In the genomic region with DNA sequence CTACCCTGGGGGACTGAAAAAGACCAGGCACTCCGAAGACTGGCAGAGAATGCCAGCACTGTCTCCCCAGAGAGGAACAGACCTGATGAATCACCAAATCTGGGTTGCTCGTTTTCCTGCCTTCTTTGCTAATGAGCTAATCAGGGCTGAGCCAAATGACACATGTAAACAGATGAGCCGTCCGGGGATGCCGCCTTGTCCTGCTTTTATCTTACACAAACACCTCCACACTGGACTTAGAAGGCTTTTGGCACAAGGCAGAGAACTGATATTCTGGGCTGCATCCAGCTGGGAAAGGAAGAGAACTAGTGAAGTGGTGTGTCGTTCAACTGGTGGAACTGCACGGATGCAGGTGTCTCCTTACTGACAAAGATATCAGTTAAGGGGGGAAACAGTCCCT, we compare ENCODE assay signal across 11 cellular contexts.
A peak's percentile ranks its signal among the peaks of the same experiment; 100 is the strongest.
DNase-seq lines count a peak whose midpoint lies in the region; ATAC-seq, FAIRE-seq and TF ChIP-seq lines count a peak whose summit lies in the region.
"Had no signal": no experiment of that assay in that cellular context is flagged by ENCODE, and none has a peak within 500 bp of the region (broad histone marks: within the 10 kb centered on the region; RNA-seq: fewer than 3 reads in every experiment).

No MANE protein-coding gene starts in this region.

- peak; percentile 22 for DNase-seq in NCI-H2196 (lab: John Stamatoyannopoulos, UW; ENCODE audit: unreplicated experiment)
- no peak for DNase-seq in NCI-H2196 treated with DMSO at 0.1 percent for 48 hours (lab: John Stamatoyannopoulos, UW; ENCODE audit: unreplicated experiment)
- DNase-seq in right cardiac atrium: peak; percentile 42 to 71 (median 47)
- peak; percentile 39 for DNase-seq in urothelium cell line (ENCODE audit: low spot score)
- no peak for DNase-seq in HCEC 1CT
- DNase-seq in NCI-H187 treated with DMSO at 0.1 percent for 48 hours (lab: John Stamatoyannopoulos, UW): no peak
- no peak for DNase-seq in HK-2 (ENCODE audit: unreplicated experiment)
- DNase-seq: spleen had no signal

- no peaks in the 10 kb centered on the region for H3K27me3 ChIP-seq in right cardiac atrium (ENCODE audit: control insufficient read depth, insufficient read depth)
- H3K27me3 ChIP-seq: spleen had no signal

- H3K27ac ChIP-seq in VCaP (peak overlapping the region; percentile 34; the same call in 1 of the 2 replicates), right cardiac atrium (ENCODE audit: low read length) (no peak overlapping the region)

- H3K4me1 ChIP-seq in right cardiac atrium (ENCODE audit: control insufficient read depth, insufficient read depth, low read length): peaks cover 4% of the 10 kb centered on the region

- H3K4me3 ChIP-seq in right cardiac atrium (ENCODE audit: low read length): no peak overlapping the region

- FAIRE-seq in urothelium cell line (lab: Jason Lieb, UNC): no peak
- FAIRE-seq: islet of Langerhans had no signal

- intact Hi-C loops in right cardiac atrium (cut with DNase I): no loop called here

- TF ChIP-seq CTCF in VCaP (conservative IDR thresholded peaks at IDR 0.05): no peak

- ATAC-seq in right cardiac atrium: peak; percentile 77 to 96

- 7% methylated on average over 7 of the region's 7 CpGs for WGBS in right cardiac atrium

- no peaks in the 10 kb centered on the region for H3K9me3 ChIP-seq in right cardiac atrium (ENCODE audit: control insufficient read depth, low read length)
- H3K9me3 ChIP-seq: HAP-1 had no signal

Comparison
In these comparisons a context has a peak if more than half of its experiments do, and no peak if none do; other contexts are left out.
1. DNase-seq: peak in NCI-H2196 (single experiment), right cardiac atrium (3 of 3) and urothelium cell line (single experiment); none in NCI-H2196 treated with DMSO at 0.1 percent for 48 hours (single experiment), HCEC 1CT (single experiment), NCI-H187 treated with DMSO at 0.1 percent for 48 hours (single experiment) and HK-2 (single experiment).